In the genomic region with DNA sequence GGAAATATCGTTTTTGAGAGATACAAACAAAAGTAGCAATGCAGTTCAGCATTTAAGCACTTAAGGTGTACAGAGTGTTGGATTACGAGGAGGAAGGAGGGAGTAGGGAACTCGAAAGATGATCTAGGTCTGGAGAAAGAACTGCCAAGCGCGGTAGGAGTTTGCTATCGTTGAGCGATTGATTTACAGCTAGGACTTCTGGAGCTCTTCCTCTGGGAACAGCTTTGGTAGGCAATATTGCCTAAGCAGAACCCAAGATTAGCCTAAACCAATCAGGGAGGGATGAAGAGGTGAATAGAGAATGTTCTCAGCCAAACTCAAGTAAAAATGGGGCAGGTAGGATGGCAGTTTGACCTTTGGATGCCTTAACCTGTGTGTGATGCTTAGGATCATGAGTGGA, we compare ENCODE assay signal across 7 cellular contexts. TPM values are rescaled to one million over a fixed set of nuclear protein-coding genes. Genes with fewer than 3 reads are reported as not detected.
DNase-seq lines count a peak whose midpoint lies in the region; ATAC-seq and TF ChIP-seq lines count a peak whose summit lies in the region.

No MANE protein-coding gene starts in this region.

- H3K4me3 ChIP-seq in SU-DHL-6 (ENCODE audit: insufficient read depth, low read length, poor library complexity, severe bottlenecking), result peak overlapping the region; percentile 79
- H3K4me3 ChIP-seq in skin epidermis, result peak overlapping the region; percentile 76 to 97 (median 89)

- no peaks in the 10 kb centered on the region; the same call in 1 of the 2 replicates for H3K36me3 ChIP-seq in SU-DHL-6 (ENCODE audit: low read length)

- peak; percentile 33 for DNase-seq in HEK293T (ENCODE audit: extremely low spot score)
- no peak for DNase-seq in foreskin keratinocyte
- no peak for DNase-seq in CD1c-positive myeloid dendritic cell (ENCODE audit: extremely low spot score)

- H3F3A ChIP-seq in SU-DHL-6 (ENCODE audit: insufficient read depth), result no peaks in the 10 kb centered on the region; the same call in 1 of the 2 replicates

- H3K27ac ChIP-seq in SU-DHL-6 (ENCODE audit: low read depth, low read length) (peak overlapping the region; percentile 63), foreskin keratinocyte (peak overlapping the region; percentile 46), skin epidermis (peak overlapping the region; percentile 91 to 99 (median 93))

- H4K20me1 ChIP-seq in SU-DHL-6 (ENCODE audit: low read depth, low read length), result peaks cover 34% of the 10 kb centered on the region

- peaks cover 11% of the 10 kb centered on the region for H3K4me1 ChIP-seq in foreskin keratinocyte

- H3K9ac ChIP-seq in SU-DHL-6 (ENCODE audit: low read length), result peak overlapping the region; percentile 91

- H3K9me3 ChIP-seq in SU-DHL-6 (ENCODE audit: insufficient read depth, low read length), result no peaks in the 10 kb centered on the region

- TF ChIP-seq CTCF in SU-DHL-6 (IDR thresholded peaks at IDR 0.05; ENCODE audit: insufficient read depth, low read length, poor library complexity, severe bottlenecking) (no peak), foreskin keratinocyte (conservative IDR thresholded peaks at IDR 0.05) (no peak)

- ATAC-seq in foreskin keratinocyte (no peak), GM21390 (IDR thresholded peaks at IDR 0.05; ENCODE audit: unreplicated experiment) (no peak), HG03045 (IDR thresholded peaks at IDR 0.05; ENCODE audit: unreplicated experiment) (no peak)

- no peaks in the 10 kb centered on the region for H3K9me2 ChIP-seq in SU-DHL-6 (replicated peaks; ENCODE audit: insufficient read depth, low read length)

- H3K79me2 ChIP-seq in SU-DHL-6 (ENCODE audit: insufficient read depth, low read length), result peaks cover 55% of the 10 kb centered on the region

- peak overlapping the region; percentile 85 for H3K4me2 ChIP-seq in SU-DHL-6 (ENCODE audit: low read depth, low read length, poor library complexity, severe bottlenecking)

- H3K27me3 ChIP-seq in SU-DHL-6 (ENCODE audit: low read length) (no peaks in the 10 kb centered on the region), foreskin keratinocyte (no peaks in the 10 kb centered on the region)

- CTCF ChIA-PET in HEK293T (lab: Yijun Ruan, JAX), result no interaction called here

- no peak overlapping the region for H2AFZ ChIP-seq in SU-DHL-6 (ENCODE audit: low read depth, low read length, severe bottlenecking)

- POLR2A ChIA-PET in HEK293T (lab: Yijun Ruan, JAX), result interaction anchor here (1.0 to 2.2 kb wide), 4 partner anchors 16 to 155 kb away, joined by 3 to 6 read pairs (median 4); partner anchors contain the start of gene RECK

TF ChIP-seq in HEK293T, 16 proteins besides CTCF, POLR2A, EP300 and RAD21:
- TF ChIP-seq PKNOX1 (IDR thresholded peaks at IDR 0.05), result peak; percentile 88
- TF ChIP-seq BHLHE40 (IDR thresholded peaks at IDR 0.05; ENCODE audit: borderline replicate concordance), result no peak

RNA-seq across cellular contexts. Expression of gene CLTA, which starts 1.0 kb away (rescaled TPM):
- 249 and 260 TPM in 2 replicates for total RNA-seq in foreskin keratinocyte
- 307 and 311 TPM in 2 replicates for polyA plus RNA-seq in foreskin keratinocyte

RNA-seq across cellular contexts. Expression of gene CCIN, which starts 22.5 kb away (rescaled TPM):
- 0.14 TPM in 1 of 2 replicates, not detected in the other for total RNA-seq in foreskin keratinocyte
- polyA plus RNA-seq in foreskin keratinocyte, result 0.12 TPM in 1 of 2 replicates, not detected in the other

RNA-seq across cellular contexts. Expression of gene GLIPR2, which starts 55.2 kb away (rescaled TPM):
- 2.4 and 4.2 TPM in 2 replicates for total RNA-seq in foreskin keratinocyte
- polyA plus RNA-seq in foreskin keratinocyte, result 2.9 and 5.0 TPM in 2 replicates
